Comparison of ENCODE assay signal across 17 cellular contexts in the genomic region with DNA sequence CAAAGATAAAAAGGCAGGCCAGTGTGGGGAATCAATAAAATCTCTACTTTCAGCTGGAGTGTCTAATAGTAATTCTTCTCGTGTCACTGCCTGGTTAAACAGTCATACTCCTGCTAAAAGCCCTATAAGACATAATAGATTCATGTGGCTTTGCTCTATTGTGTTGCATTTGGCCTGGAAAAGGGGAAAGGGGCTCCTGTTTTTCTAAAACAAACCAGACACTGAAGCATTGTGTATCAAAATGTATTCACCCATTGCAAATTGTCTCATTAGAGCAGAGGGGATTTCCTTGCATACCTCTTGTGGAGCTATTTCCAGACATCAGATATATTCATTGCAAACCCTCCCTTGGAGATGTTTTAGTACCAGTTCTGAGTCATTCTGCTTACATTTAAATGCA.
"Had no signal": no experiment of that assay in that cellular context is flagged by ENCODE, and none has a peak within 500 bp of the region (broad histone marks: within the 10 kb centered on the region; RNA-seq: fewer than 3 reads in every experiment).

No MANE protein-coding gene starts in this region.

- H3K4me1 ChIP-seq: gastrocnemius medialis, heart left ventricle, thyroid gland had no signal

- H3K36me3 ChIP-seq: gastrocnemius medialis, heart left ventricle, thyroid gland had no signal

- DNase-seq: activated CD4-positive, alpha-beta T cell treated with anti-CD3 and anti-CD28 coated beads, Interleukin-2, amount 10 ng/mL, durations not matched to agents 24 days and 14 days; activated CD8-positive, alpha-beta T cell treated with anti-CD3 and anti-CD28 coated beads, Interleukin-2, amount 10 ng/mL, durations not matched to agents 7 days and 5 days; activated naive CD4-positive, alpha-beta T cell treated with Interleukin-2 at 50 U/mL for 16 hours; activated naive CD8-positive, alpha-beta T cell treated with anti-CD3 and anti-CD28 coated beads, Interleukin-2, amount 10 ng/mL, durations not matched to agents 7 days and 5 days; activated T-cell treated with anti-CD3 and anti-CD28 coated beads, Interleukin-2, amount 50 U/mL, for 24 hours; cortex of kidney; effector CD4-positive, alpha-beta T cell; gastrocnemius medialis; heart left ventricle; immature natural killer cell; natural killer cell; stimulated activated CD4-positive, alpha-beta T cell treated with anti-CD3 and anti-CD28 coated beads, Interleukin-12 subunit alpha, Interleukin-12 subunit beta, amount 100 ng/mL, for 4 hours; stimulated activated CD4-positive, alpha-beta T cell treated with anti-CD3 and anti-CD28 coated beads, Interleukin-1b, Interleukin-23, amount 100 ng/mL, for 48 hours; stimulated activated CD8-positive, alpha-beta memory T cell treated with anti-CD3 and anti-CD28 coated beads, Interleukin-4, amount 100 ng/mL, for 48 hours; stimulated activated naive CD4-positive, alpha-beta T cell treated with Interleukin-2 at 50 U/mL for 16 hours; thyroid gland had no signal

- H3K27ac ChIP-seq: gastrocnemius medialis, heart left ventricle, thyroid gland had no signal

- H3K9me3 ChIP-seq: gastrocnemius medialis, heart left ventricle, thyroid gland had no signal

- ATAC-seq: activated CD8-positive, alpha-beta T cell treated with anti-CD3 and anti-CD28 coated beads, Interleukin-2, amount 10 ng/mL, durations not matched to agents 7 days and 5 days; esophagus mucosa; gastrocnemius medialis; heart left ventricle; natural killer cell had no signal

- H3K4me3 ChIP-seq: gastrocnemius medialis, heart left ventricle, thyroid gland had no signal
